In the genomic region with DNA sequence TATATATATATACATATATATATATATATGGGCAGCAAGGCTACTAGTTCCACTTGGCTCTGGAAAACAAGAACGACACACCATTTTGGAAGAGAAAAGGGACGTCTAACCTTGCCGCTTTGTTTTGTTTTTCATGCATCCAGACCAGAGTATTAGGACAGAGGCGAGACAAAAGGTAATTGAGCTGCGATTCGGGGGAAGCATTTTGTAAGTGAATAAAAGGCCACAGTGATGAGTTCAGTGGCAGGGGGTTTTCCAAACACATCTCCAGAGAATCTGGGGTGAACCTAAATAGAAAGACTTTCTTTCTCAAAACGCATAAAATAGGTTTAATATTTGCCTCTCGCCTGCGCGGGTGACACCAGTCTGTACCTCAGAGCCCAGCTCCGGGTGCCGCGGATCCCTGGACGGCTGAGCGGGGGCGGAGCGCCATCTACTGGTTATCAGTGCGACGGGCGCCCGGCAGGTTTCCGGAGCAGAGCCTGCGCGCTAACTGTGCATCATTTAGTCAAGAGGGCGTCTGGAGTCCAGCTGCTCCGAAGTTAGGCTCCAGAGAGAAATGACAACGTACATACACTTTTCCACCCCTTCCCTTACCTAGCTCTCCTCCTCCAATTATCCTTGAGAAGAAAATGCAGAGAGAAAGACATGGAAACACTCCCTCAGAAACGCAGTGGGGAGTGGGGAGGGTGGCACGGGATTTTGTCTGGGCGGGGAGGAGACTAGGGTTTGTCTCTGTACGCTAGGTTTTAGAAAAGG, we compare ENCODE assay signal across 8 cellular contexts.
A peak's percentile ranks its signal among the peaks of the same experiment; 100 is the strongest.
DNase-seq lines count a peak whose midpoint lies in the region; ATAC-seq, FAIRE-seq and TF ChIP-seq lines count a peak whose summit lies in the region.

No MANE protein-coding gene starts in this region.

- no peaks in the 10 kb centered on the region for H3K9me3 ChIP-seq in A549
- no peaks in the 10 kb centered on the region for H3K9me3 ChIP-seq in WERI-Rb-1 (ENCODE audit: severe bottlenecking)
- H3K9me3 ChIP-seq in breast epithelium, result no peaks in the 10 kb centered on the region

- CTCF ChIA-PET in A549 (lab: Yijun Ruan, JAX), result interaction anchor here (0.6 to 2.0 kb wide), 47 partner anchors 9 to 1550 kb away, joined by 3 to 14 read pairs (median 3); no protein-coding TSS in a partner anchor

- H3K4me1 ChIP-seq in A549 (no peaks in the 10 kb centered on the region), breast epithelium (no peaks in the 10 kb centered on the region)

- 14% methylated on average over 28 of the region's 31 CpGs for WGBS in A549 (ENCODE audit: missing lambda C conversion rate)

- H3K4me2 ChIP-seq in A549, result peak overlapping the region; percentile 87

- TF ChIP-seq POLR2A in A549 (IDR thresholded peaks at IDR 0.05; ENCODE audit: low read length) (no peak), breast epithelium (IDR thresholded peaks at IDR 0.05) (no peak)

- TF ChIP-seq EP300 in A549 (IDR thresholded peaks at IDR 0.05), result no peak

- POLR2A ChIA-PET in A549 (lab: Yijun Ruan, JAX), result no interaction called here

- H3K27ac ChIP-seq in A549 (peak overlapping the region; percentile 78 to 82), WERI-Rb-1 (peak overlapping the region; percentile 34), breast epithelium (no peak overlapping the region)

- H3K27me3 ChIP-seq in WERI-Rb-1 (ENCODE audit: insufficient read depth, low read depth, severe bottlenecking), result no peaks in the 10 kb centered on the region
- no peaks in the 10 kb centered on the region for H3K27me3 ChIP-seq in breast epithelium

- DNase-seq in A549 (ENCODE audit: low read depth in 1 of 2, low spot score in 1 of 2) (peak; percentile 47 to 58), GM18507 (ENCODE audit: extremely low spot score, insufficient read length, low read depth) (peak; percentile 61), NCI-H1930 (lab: John Stamatoyannopoulos, UW) (peak; percentile 61 to 70), WERI-Rb-1 (peak; percentile 84), breast epithelium (ENCODE audit: low spot score in 2 of 2) (peak; percentile 44 to 80), iPS-NIHi7 (ENCODE audit: extremely low spot score) (peak; percentile 94)
- peak; percentile 75 to 86 (median 80) for DNase-seq in stimulated activated CD4-positive, alpha-beta T cell treated with anti-CD3 and anti-CD28 coated beads, Interleukin-12 subunit alpha, Interleukin-12 subunit beta, amount 100 ng/mL, for 48 hours (ENCODE audit: low read depth in 2 of 3, low spot score in 1 of 3)

- H3K36me3 ChIP-seq in WERI-Rb-1, result no peaks in the 10 kb centered on the region
- no peaks in the 10 kb centered on the region for H3K36me3 ChIP-seq in breast epithelium

- ATAC-seq in A549, result peak; percentile 98 to 100
- peak; percentile 97 for ATAC-seq in HG02973 (IDR thresholded peaks at IDR 0.05; ENCODE audit: unreplicated experiment)

- intact Hi-C loops in breast epithelium (cut with DNase I; ENCODE audit: low total_unique reads), result no loop called here

- peak; percentile 96 to 98 for TF ChIP-seq RAD21 in A549 (conservative IDR thresholded peaks at IDR 0.05 in 1 of 2, IDR thresholded peaks at IDR 0.05 in 1 of 2)

- H3K4me3 ChIP-seq in A549, result peak overlapping the region; percentile 37
- H3K4me3 ChIP-seq in WERI-Rb-1 (ENCODE audit: low read depth, low read length), result peak overlapping the region; percentile 52
- H3K4me3 ChIP-seq in breast epithelium, result peak overlapping the region in 2 of 3 donors; percentile 17 to 32

- TF ChIP-seq CTCF in A549 (IDR thresholded peaks at IDR 0.05) (peak; percentile 75), WERI-Rb-1 (IDR thresholded peaks at IDR 0.05; ENCODE audit: low read depth, low read length) (peak; percentile 86), breast epithelium (IDR thresholded peaks at IDR 0.05) (peak; percentile 55 to 91 (median 80))

- no peak for FAIRE-seq in A549 (lab: Jason Lieb, UNC)
- FAIRE-seq in GM18507 (lab: Jason Lieb, UNC), result peak; percentile 81

TF ChIP-seq in A549, 52 proteins besides CTCF, POLR2A, EP300 and RAD21:
- TF ChIP-seq SMC3 (IDR thresholded peaks at IDR 0.05) (peak; percentile 95), POLR2AphosphoS2 (conservative IDR thresholded peaks at IDR 0.05; ENCODE audit: low read length) (no peak), KDM5A (IDR thresholded peaks at IDR 0.05) (no peak)

Comparison
In these comparisons a context has a peak if more than half of its experiments do, and no peak if none do; other contexts are left out.
1. H3K27ac ChIP-seq: peak in A549 (2 of 2) and WERI-Rb-1 (single experiment); none in breast epithelium (0 of 2).
2. Peak in every context shown above with its lines, with median percentiles within 50 percentile points of each other: DNase-seq, H3K4me3 ChIP-seq and CTCF ChIP-seq.